ENCODE assay signal across 30 cellular contexts in the genomic region with DNA sequence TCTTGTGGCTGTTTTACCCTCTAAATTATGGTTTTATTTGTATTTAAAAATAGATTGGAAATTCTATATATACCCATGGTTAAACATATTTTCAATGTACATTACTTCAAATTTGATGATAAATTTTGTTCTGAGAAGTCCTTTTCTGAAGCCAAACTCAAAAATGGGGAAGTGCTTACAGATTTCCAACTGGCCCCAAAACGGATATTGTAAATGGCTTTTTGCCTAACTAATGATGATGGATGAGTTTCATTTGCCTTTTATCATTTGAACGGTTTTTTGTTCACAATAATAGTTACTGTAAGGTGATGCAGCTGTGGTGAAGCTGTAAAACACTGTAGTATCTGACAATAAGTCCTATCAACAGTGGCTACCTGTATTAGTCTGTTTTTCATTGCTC.
"Had no signal": no experiment of that assay in that cellular context is flagged by ENCODE, and none has a peak within 500 bp of the region (broad histone marks: within the 10 kb centered on the region; RNA-seq: fewer than 3 reads in every experiment).

No MANE protein-coding gene starts in this region.

- H3K36me3 Mint-ChIP-seq: activated naive CD8-positive, alpha-beta T cell; natural killer cell; neural progenitor cell; WTC11 had no signal

- H3K27me3 Mint-ChIP-seq: activated CD8-positive, alpha-beta memory T cell treated with anti-CD3 and anti-CD28 coated beads, Interleukin-2, amount 10 ng/mL, durations not matched to agents 7 days and 5 days; activated naive CD8-positive, alpha-beta T cell; central memory CD8-positive, alpha-beta T cell; dendritic cell treated with granulocyte-macrophage colony-stimulating factor and Interleukin-4, amounts not matched to agents 40 ng/mL and 50 ng/mL, for 4 days had no signal

- H3K4me1 Mint-ChIP-seq: natural killer cell, neural progenitor cell had no signal

- H3K27ac ChIP-seq: left lung, lower lobe of right lung, neural progenitor cell, parathyroid adenoma, psoas muscle, suprapubic skin, tibial artery, upper lobe of right lung had no signal

- H3K9me3 ChIP-seq: left lung, lower lobe of right lung, suprapubic skin, tibial artery, upper lobe of right lung had no signal

- H2AFZ ChIP-seq: neural progenitor cell, parathyroid adenoma had no signal

- H3K36me3 ChIP-seq: left lung, lower lobe of right lung, neural progenitor cell, suprapubic skin, tibial artery, upper lobe of right lung had no signal

- DNase-seq: activated CD4-positive, alpha-beta T cell treated with anti-CD3 and anti-CD28 coated beads for 1 hour; activated CD4-positive, alpha-beta T cell treated with anti-CD3 and anti-CD28 coated beads, Interleukin-2, amount 50 U/mL, for 1 hour; activated CD8-positive, alpha-beta memory T cell treated with anti-CD3 and anti-CD28 coated beads, Interleukin-2, amount 10 ng/mL, durations not matched to agents 7 days and 5 days; activated CD8-positive, alpha-beta T cell treated with anti-CD3 and anti-CD28 coated beads, Interleukin-2, amount 10 ng/mL, durations not matched to agents 7 days and 5 days; activated effector memory CD4-positive, alpha-beta T cell treated with Interleukin-2 at 50 U/mL for 16 hours; activated naive CD4-positive, alpha-beta T cell treated with Interleukin-2 at 50 U/mL for 16 hours; anterior cingulate cortex; left lung; lower lobe of right lung; mesendoderm; natural killer cell; occipital lobe; psoas muscle; stimulated activated CD4-positive, alpha-beta T cell treated with anti-CD3 and anti-CD28 coated beads, Interleukin-15, amount 100 ng/mL, for 24 hours; stimulated activated CD4-positive, alpha-beta T cell treated with anti-CD3 and anti-CD28 coated beads, Interleukin-2, amount 100 ng/mL, for 24 hours; stimulated activated naive CD4-positive, alpha-beta T cell; tibial artery; upper lobe of right lung had no signal

- H3K9me3 Mint-ChIP-seq: central memory CD8-positive, alpha-beta T cell; dendritic cell treated with granulocyte-macrophage colony-stimulating factor and Interleukin-4, amounts not matched to agents 40 ng/mL and 50 ng/mL, for 4 days; natural killer cell; neural progenitor cell; WTC11 had no signal

- ATAC-seq: activated CD8-positive, alpha-beta memory T cell treated with anti-CD3 and anti-CD28 coated beads, Interleukin-2, amount 10 ng/mL, durations not matched to agents 7 days and 5 days; activated CD8-positive, alpha-beta T cell treated with anti-CD3 and anti-CD28 coated beads, Interleukin-2, amount 10 ng/mL, durations not matched to agents 7 days and 5 days; left lung; lower lobe of right lung; natural killer cell; psoas muscle; upper lobe of right lung; WTC11 had no signal

- H3K9ac ChIP-seq: neural progenitor cell, parathyroid adenoma had no signal

- H3K4me1 ChIP-seq: left lung, lower lobe of right lung, parathyroid adenoma, psoas muscle, suprapubic skin, tibial artery, upper lobe of right lung had no signal

- H3K79me2 ChIP-seq: parathyroid adenoma had no signal

- FAIRE-seq: bronchial epithelial cell, endometrium, frontal cortex, TTC549 had no signal

- H3K4me3 Mint-ChIP-seq: activated CD8-positive, alpha-beta memory T cell treated with anti-CD3 and anti-CD28 coated beads, Interleukin-2, amount 10 ng/mL, durations not matched to agents 7 days and 5 days; activated CD8-positive, alpha-beta T cell treated with anti-CD3 and anti-CD28 coated beads, Interleukin-2, amount 10 ng/mL, durations not matched to agents 7 days and 5 days; activated naive CD8-positive, alpha-beta T cell; central memory CD8-positive, alpha-beta T cell; dendritic cell treated with granulocyte-macrophage colony-stimulating factor and Interleukin-4, amounts not matched to agents 40 ng/mL and 50 ng/mL, for 4 days; natural killer cell; neural progenitor cell; WTC11 had no signal

- H3K27me3 ChIP-seq: left lung, neural progenitor cell, suprapubic skin, tibial artery, upper lobe of right lung had no signal

- H3K4me3 ChIP-seq: left lung, lower lobe of right lung, neural progenitor cell, psoas muscle, smooth muscle cell, suprapubic skin, tibial artery, upper lobe of right lung had no signal

- H3K4me2 ChIP-seq: neural progenitor cell, smooth muscle cell had no signal
